Comparison of ENCODE assay signal across 14 cellular contexts in the genomic region with DNA sequence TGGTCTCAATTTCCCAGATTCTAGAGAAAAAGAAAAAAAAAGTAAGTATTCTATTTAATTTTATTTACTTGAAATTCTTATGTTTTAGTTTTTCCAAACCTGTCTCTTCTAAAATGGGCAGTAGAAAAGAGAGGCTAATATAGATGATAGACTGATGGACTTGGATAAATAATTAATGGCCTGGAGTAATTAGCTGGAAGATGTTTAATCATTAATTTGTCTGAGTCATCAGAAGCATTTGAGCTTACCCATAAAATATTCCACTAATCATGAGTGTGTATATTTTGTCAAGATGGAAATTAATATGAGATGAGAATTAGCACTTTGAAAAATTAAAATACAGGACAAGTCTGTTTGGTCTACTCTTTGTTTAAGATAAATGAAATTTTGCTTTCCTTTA.
"Had no signal": no experiment of that assay in that cellular context is flagged by ENCODE, and none has a peak within 500 bp of the region (broad histone marks: within the 10 kb centered on the region; RNA-seq: fewer than 3 reads in every experiment).

No MANE protein-coding gene starts in this region.

- H3K4me3 Mint-ChIP-seq: naive thymus-derived CD8-positive, alpha-beta T cell had no signal

- DNase-seq: cerebellar nuclear complex; dermis blood vessel endothelial cell; foreskin melanocyte; heart right ventricle; mesendoderm; mucosa of descending colon; naive thymus-derived CD8-positive, alpha-beta T cell; stimulated activated CD4-positive, alpha-beta T cell treated with anti-CD3 and anti-CD28 coated beads, Interleukin-2, amount 100 ng/mL, for 48 hours; stimulated activated naive CD4-positive, alpha-beta T cell treated with Interleukin-2 at 50 U/mL for 16 hours; thyroid gland; upper lobe of left lung; uterus had no signal

- H3K27ac Mint-ChIP-seq: naive thymus-derived CD8-positive, alpha-beta T cell had no signal

- H3K9me3 Mint-ChIP-seq: naive thymus-derived CD8-positive, alpha-beta T cell had no signal

- H3K36me3 Mint-ChIP-seq: naive thymus-derived CD8-positive, alpha-beta T cell had no signal

- ATAC-seq: mucosa of descending colon; naive thymus-derived CD8-positive, alpha-beta T cell had no signal

- H3K4me1 Mint-ChIP-seq: naive thymus-derived CD8-positive, alpha-beta T cell had no signal

- FAIRE-seq: colon, keratinocyte had no signal
